ENCODE assay signal across 1 cellular context in the genomic region with DNA sequence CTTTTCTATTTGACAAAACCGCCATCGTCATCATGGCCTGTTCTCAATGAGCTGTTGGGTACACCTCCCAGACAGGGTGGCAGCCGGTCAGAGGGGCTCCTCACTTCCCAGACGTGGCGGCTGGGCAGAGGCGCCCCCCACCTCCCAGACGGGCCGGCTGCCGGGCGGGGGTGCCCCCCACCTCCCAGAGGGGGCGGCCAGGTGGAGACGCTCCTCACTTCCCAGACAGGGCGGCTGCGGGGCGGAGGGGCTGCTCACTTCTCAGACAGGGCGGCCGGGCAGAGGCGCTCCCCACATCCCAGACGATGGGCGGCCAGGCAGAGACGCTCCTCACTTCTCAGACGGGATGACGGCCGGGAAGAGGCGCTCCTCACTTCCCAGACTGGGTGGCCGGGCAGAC. TPM values are rescaled to one million over a fixed set of nuclear protein-coding genes. Genes with fewer than 3 reads are reported as not detected.
"Had no signal": no experiment of that assay in that cellular context is flagged by ENCODE, and none has a peak within 500 bp of the region (broad histone marks: within the 10 kb centered on the region; RNA-seq: fewer than 3 reads in every experiment).

No MANE protein-coding gene starts in this region.

RNA-seq across cellular contexts. Expression of a gene that starts 50.1 kb away (rescaled TPM):
- polyA plus RNA-seq: IgD-negative memory B cell had no signal
